Comparison of ENCODE assay signal across 23 cellular contexts in the genomic region with DNA sequence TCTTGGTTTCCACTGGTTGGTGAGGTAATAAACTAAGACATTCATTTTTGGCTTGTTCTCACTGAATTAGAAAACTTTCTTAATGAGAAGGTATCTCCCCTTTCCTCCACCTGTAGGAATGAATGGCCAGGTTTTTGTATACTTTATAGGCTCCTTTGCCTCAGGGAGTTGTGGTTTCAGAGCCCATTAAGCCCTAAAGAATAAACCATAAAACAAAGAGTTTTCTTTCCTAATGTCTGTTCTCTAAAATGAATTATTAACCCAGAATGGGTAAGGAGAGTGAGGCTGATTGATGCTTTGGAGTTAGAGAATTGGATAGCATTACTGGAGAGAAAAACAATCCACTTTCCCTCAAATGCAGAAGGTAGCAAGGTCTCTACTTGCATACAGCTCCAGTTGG.
DNase-seq lines count a peak whose midpoint lies in the region; ATAC-seq lines count a peak whose summit lies in the region.
"Had no signal": no experiment of that assay in that cellular context is flagged by ENCODE, and none has a peak within 500 bp of the region (broad histone marks: within the 10 kb centered on the region; RNA-seq: fewer than 3 reads in every experiment).

No MANE protein-coding gene starts in this region.

- no peaks in the 10 kb centered on the region for H3K9me3 ChIP-seq in mesenchymal stem cell (ENCODE audit: control insufficient read depth, low read length)
- H3K9me3 ChIP-seq: BLaER1, HAP-1, SJSA1 had no signal

- peaks cover 26% of the 10 kb centered on the region for H3K4me1 Mint-ChIP-seq in stimulated activated naive CD8-positive, alpha-beta T cell treated with anti-CD3 and anti-CD28 coated beads, Interleukin-15, Interleukin-2, amounts not matched to agents 100 ng/mL and 50 ng/mL, for 24 hours (ENCODE audit: low read depth)
- peaks cover 25% of the 10 kb centered on the region for H3K4me1 Mint-ChIP-seq in stimulated activated naive CD8-positive, alpha-beta T cell treated with anti-CD3 and anti-CD28 coated beads, Interleukin-15, amount 100 ng/mL, for 72 hours

- H2BK5ac ChIP-seq in mesenchymal stem cell (ENCODE audit: low read depth, low read length, poor library complexity, severe bottlenecking), result no peak overlapping the region

- no peak overlapping the region for H3K4me2 ChIP-seq in mesenchymal stem cell (ENCODE audit: low read length, poor library complexity, severe bottlenecking)
- H3K4me2 ChIP-seq: BLaER1 had no signal

- no peak overlapping the region for H3K4ac ChIP-seq in mesenchymal stem cell (ENCODE audit: low read depth in 1 of 2, low read length in 2 of 2)

- no peak overlapping the region for H3K14ac ChIP-seq in mesenchymal stem cell (ENCODE audit: low read length in 2 of 2)

- H2BK12ac ChIP-seq in mesenchymal stem cell (ENCODE audit: low read length in 2 of 2), result no peak overlapping the region

- no peak overlapping the region for H4K8ac ChIP-seq in mesenchymal stem cell (ENCODE audit: low read length)

- no peak overlapping the region for H3K9ac ChIP-seq in mesenchymal stem cell (ENCODE audit: low read length)
- H3K9ac ChIP-seq: BLaER1, GM23248 had no signal

- H3K27me3 ChIP-seq in mesenchymal stem cell (ENCODE audit: control insufficient read depth in 1 of 2, insufficient read depth in 1 of 2, low read length in 2 of 2), result no peaks in the 10 kb centered on the region
- H3K27me3 ChIP-seq: BLaER1, SJSA1 had no signal

- no peak overlapping the region for H3K4me3 ChIP-seq in mesenchymal stem cell (ENCODE audit: insufficient read depth in 1 of 2, low read depth in 1 of 2, low read length in 2 of 2)
- H3K4me3 ChIP-seq: BLaER1, GM23248, HAP-1, SJSA1 had no signal

- no peak overlapping the region for H2AK5ac ChIP-seq in mesenchymal stem cell (ENCODE audit: low read length, severe bottlenecking)

- no peak overlapping the region for H2BK15ac ChIP-seq in mesenchymal stem cell (ENCODE audit: low read depth, poor library complexity, severe bottlenecking)

- no peak overlapping the region for H3K23ac ChIP-seq in mesenchymal stem cell (ENCODE audit: low read length in 2 of 2)

- H3K18ac ChIP-seq in mesenchymal stem cell (ENCODE audit: low read depth in 1 of 2, low read length in 2 of 2), result no peak overlapping the region

- no peaks in the 10 kb centered on the region for H3K27me3 Mint-ChIP-seq in stimulated activated naive CD8-positive, alpha-beta T cell treated with anti-CD3 and anti-CD28 coated beads, Interleukin-15, Interleukin-2, amounts not matched to agents 100 ng/mL and 50 ng/mL, for 24 hours
- no peaks in the 10 kb centered on the region for H3K27me3 Mint-ChIP-seq in stimulated activated naive CD8-positive, alpha-beta T cell treated with anti-CD3 and anti-CD28 coated beads, Interleukin-15, amount 100 ng/mL, for 72 hours
- H3K27me3 Mint-ChIP-seq: CD4-positive, alpha-beta T cell had no signal

- DNase-seq in NCI-H2107 treated with DMSO at 0.1 percent for 48 hours (lab: John Stamatoyannopoulos, UW; ENCODE audit: unreplicated experiment) (peak; percentile 66), NCI-H2107 (lab: John Stamatoyannopoulos, UW) (no peak), mesenchymal stem cell (no peak), NCI-H128 (lab: John Stamatoyannopoulos, UW; ENCODE audit: unreplicated experiment) (no peak), DMS53 treated with DMSO at 0.1 percent for 48 hours (lab: John Stamatoyannopoulos, UW; ENCODE audit: unreplicated experiment) (no peak)
- no peak for DNase-seq in stimulated activated naive CD8-positive, alpha-beta T cell treated with anti-CD3 and anti-CD28 coated beads, Interleukin-15, amount 100 ng/mL, for 72 hours
- DNase-seq: ACHN; CD4-positive, alpha-beta T cell; COR-L47; GM23248; KBM-7; NCI-H1092; NCI-H146; NCI-H446; NCI-H526; OCI-M1 had no signal

- H3K4me3 Mint-ChIP-seq in stimulated activated naive CD8-positive, alpha-beta T cell treated with anti-CD3 and anti-CD28 coated beads, Interleukin-15, Interleukin-2, amounts not matched to agents 100 ng/mL and 50 ng/mL, for 24 hours, result no peak overlapping the region
- no peak overlapping the region for H3K4me3 Mint-ChIP-seq in stimulated activated naive CD8-positive, alpha-beta T cell treated with anti-CD3 and anti-CD28 coated beads, Interleukin-15, amount 100 ng/mL, for 72 hours
- H3K4me3 Mint-ChIP-seq: CD4-positive, alpha-beta T cell had no signal

- peak overlapping the region; percentile 41 for H3K27ac ChIP-seq in mesenchymal stem cell (ENCODE audit: low read length, poor library complexity, severe bottlenecking)
- H3K27ac ChIP-seq: 22Rv1, BLaER1, GM23248, SJSA1 had no signal

- no peak overlapping the region for H4K91ac ChIP-seq in mesenchymal stem cell (ENCODE audit: low read length)

- ATAC-seq in stimulated activated naive CD8-positive, alpha-beta T cell treated with anti-CD3 and anti-CD28 coated beads, Interleukin-15, amount 100 ng/mL, for 72 hours, result no peak
- ATAC-seq in esophagus mucosa, result no peak
- ATAC-seq: Right ventricle myocardium inferior had no signal

- no peaks in the 10 kb centered on the region for H3K36me3 Mint-ChIP-seq in stimulated activated naive CD8-positive, alpha-beta T cell treated with anti-CD3 and anti-CD28 coated beads, Interleukin-15, Interleukin-2, amounts not matched to agents 100 ng/mL and 50 ng/mL, for 24 hours (ENCODE audit: low read depth)

- H2AFZ ChIP-seq in mesenchymal stem cell (ENCODE audit: low read depth, low read length), result no peak overlapping the region
- H2AFZ ChIP-seq: GM23248 had no signal

- peaks cover 18% of the 10 kb centered on the region for H3K79me1 ChIP-seq in mesenchymal stem cell (replicated peaks; ENCODE audit: low read length, poor library complexity, severe bottlenecking)

- H3K27ac Mint-ChIP-seq in stimulated activated naive CD8-positive, alpha-beta T cell treated with anti-CD3 and anti-CD28 coated beads, Interleukin-15, Interleukin-2, amounts not matched to agents 100 ng/mL and 50 ng/mL, for 24 hours, result peak overlapping the region; percentile 57
- peak overlapping the region in 1 of 2 donors; percentile 82 for H3K27ac Mint-ChIP-seq in stimulated activated naive CD8-positive, alpha-beta T cell treated with anti-CD3 and anti-CD28 coated beads, Interleukin-15, amount 100 ng/mL, for 72 hours
- H3K27ac Mint-ChIP-seq: CD4-positive, alpha-beta T cell had no signal

- no peaks in the 10 kb centered on the region for H3K9me3 Mint-ChIP-seq in stimulated activated naive CD8-positive, alpha-beta T cell treated with anti-CD3 and anti-CD28 coated beads, Interleukin-15, Interleukin-2, amounts not matched to agents 100 ng/mL and 50 ng/mL, for 24 hours
- H3K9me3 Mint-ChIP-seq in stimulated activated naive CD8-positive, alpha-beta T cell treated with anti-CD3 and anti-CD28 coated beads, Interleukin-15, amount 100 ng/mL, for 72 hours, result no peaks in the 10 kb centered on the region
- H3K9me3 Mint-ChIP-seq: CD4-positive, alpha-beta T cell had no signal

- no peak overlapping the region for H2BK120ac ChIP-seq in mesenchymal stem cell (ENCODE audit: low read depth, low read length)

- H3K36me3 ChIP-seq in mesenchymal stem cell (ENCODE audit: control insufficient read depth in 1 of 2, insufficient read depth in 2 of 2, low read depth in 1 of 2, low read length in 2 of 2), result no peaks in the 10 kb centered on the region
- H3K36me3 ChIP-seq: BLaER1, SJSA1 had no signal

- H3K4me1 ChIP-seq in mesenchymal stem cell (ENCODE audit: control insufficient read depth, insufficient read depth, low read depth, low read length), result peaks cover 3% of the 10 kb centered on the region
- H3K4me1 ChIP-seq: BLaER1 had no signal
